9 cellular contexts compared by ENCODE assay signal in the genomic region with DNA sequence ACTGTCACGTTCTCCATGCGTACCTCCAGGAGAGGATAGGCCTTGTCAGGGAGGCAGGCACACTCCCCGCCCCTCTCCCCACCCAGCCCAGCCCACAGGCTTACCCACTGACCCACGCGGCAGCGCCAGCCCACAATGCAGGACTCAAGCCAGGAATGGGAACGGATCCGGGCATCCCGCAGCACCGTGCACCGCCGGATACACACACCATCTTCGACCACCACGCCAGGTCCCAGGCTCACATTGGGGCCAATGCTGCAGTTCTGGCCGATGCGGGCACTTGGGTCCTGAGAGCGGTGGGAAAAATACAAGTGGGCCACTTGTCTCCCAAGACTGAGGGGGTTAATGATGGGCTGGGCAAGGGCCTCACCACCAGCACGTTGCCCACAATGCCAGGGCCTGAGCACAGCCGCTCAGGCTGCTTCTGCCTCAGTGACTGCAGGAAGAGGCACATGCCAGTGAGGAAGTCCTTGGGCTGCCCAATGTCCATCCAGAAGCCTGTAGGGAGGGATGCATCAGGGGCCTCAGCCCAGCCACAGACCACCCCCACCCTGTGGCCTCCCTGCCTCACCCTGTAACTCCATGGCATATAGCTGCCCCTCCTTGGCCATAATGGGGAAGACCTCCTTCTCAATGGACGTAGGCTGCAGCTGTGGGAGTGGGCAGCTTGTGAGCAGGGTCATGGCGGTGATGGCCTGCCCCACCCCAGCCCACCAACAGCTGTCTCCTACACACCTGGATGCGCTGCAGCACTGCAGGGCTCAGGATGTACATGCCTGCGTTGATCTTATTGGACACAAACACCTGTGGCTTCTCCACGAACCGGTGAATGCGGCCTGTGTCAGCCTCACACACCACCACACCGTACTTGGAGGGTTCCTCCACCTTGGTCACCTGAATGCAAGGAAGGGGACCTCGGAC. TPM values are rescaled to one million over a fixed set of nuclear protein-coding genes. Genes with fewer than 3 reads are reported as not detected.
DNase-seq lines count a peak whose midpoint lies in the region; ATAC-seq, FAIRE-seq and TF ChIP-seq lines count a peak whose summit lies in the region.
"Had no signal": no experiment of that assay in that cellular context is flagged by ENCODE, and none has a peak within 500 bp of the region (broad histone marks: within the 10 kb centered on the region; RNA-seq: fewer than 3 reads in every experiment).

No MANE protein-coding gene starts in this region.

- intact Hi-C loops in sigmoid colon (cut with DNase I): loop anchor here (5.0 kb wide), 1 partner anchor 65 kb away; a partner anchor contains a TSS

- DNase-seq in GM12892 (ENCODE audit: insufficient read length) (peak; percentile 2), T-cell (no peak), fibroblast of mammary gland (ENCODE audit: low read depth) (no peak), sigmoid colon (peak; percentile 62), Ammon's horn (ENCODE audit: low spot score) (no peak), NCI-H774 (lab: John Stamatoyannopoulos, UW) (no peak)
- DNase-seq: kidney had no signal

- FAIRE-seq in GM12892 (lab: Jason Lieb, UNC): no peak
- FAIRE-seq: kidney had no signal

- H3K4me1 Mint-ChIP-seq in T-cell: peaks cover 36 to 44% (median 41%) of the 10 kb centered on the region in 3 donors

- peaks cover 4% of the 10 kb centered on the region for H3K36me3 Mint-ChIP-seq in T-cell

- WGBS in sigmoid colon, 2 donors: 84 to 91% methylated on average over 28 of the region's 28 CpGs

- H3K4me3 ChIP-seq in fibroblast of mammary gland (ENCODE audit: control insufficient read depth, low read depth, low read length) (peak overlapping the region; percentile 99), sigmoid colon (peak overlapping the region in 1 of 4 donors; percentile 95)

- TF ChIP-seq CTCF in fibroblast of mammary gland (conservative IDR thresholded peaks at IDR 0.05; ENCODE audit: control insufficient read depth, insufficient read depth, low read depth, low read length) (no peak), sigmoid colon (IDR thresholded peaks at IDR 0.05) (no peak)

- peaks cover 10 to 40% (median 16%) of the 10 kb centered on the region in 4 donors for H3K36me3 ChIP-seq in sigmoid colon

- H3K4me1 ChIP-seq in sigmoid colon: peaks cover 0 to 53% (median 41%) of the 10 kb centered on the region in 4 donors

- no peaks in the 10 kb centered on the region for H3K27me3 ChIP-seq in sigmoid colon

- no peaks in the 10 kb centered on the region for H3K9me3 ChIP-seq in sigmoid colon

- no peak for ATAC-seq in T-cell (replicated peaks in 1 of 4)
- no peak for ATAC-seq in GM21786 (IDR thresholded peaks at IDR 0.05; ENCODE audit: unreplicated experiment)
- no peak for ATAC-seq in HG02852 (IDR thresholded peaks at IDR 0.05; ENCODE audit: unreplicated experiment)

- peak overlapping the region in 3 of 4 donors; percentile 94 to 96 (median 95) for H3K27ac ChIP-seq in sigmoid colon

- no peaks in the 10 kb centered on the region for H3K9me3 Mint-ChIP-seq in T-cell

- POLR2A ChIA-PET in T-cell (lab: Charles Lee): no interaction called here

- H3K4me3 Mint-ChIP-seq in T-cell: peak overlapping the region; percentile 92 to 95 (median 92)

- H3K27ac Mint-ChIP-seq in T-cell: peak overlapping the region; percentile 75 to 96

- no peak for TF ChIP-seq EP300 in sigmoid colon (IDR thresholded peaks at IDR 0.05)

- TF ChIP-seq POLR2A in GM12892 (IDR thresholded peaks at IDR 0.05; ENCODE audit: low read depth, low read length) (no peak), sigmoid colon (IDR thresholded peaks at IDR 0.05) (no peak)

- CTCF ChIA-PET in T-cell (lab: Charles Lee): no interaction called here

- no peaks in the 10 kb centered on the region for H3K27me3 Mint-ChIP-seq in T-cell

RNA-seq across cellular contexts. Expression of a gene that starts 1.6 kb away (rescaled TPM):
- 14.0 TPM for polyA plus RNA-seq in GM12892 (2012; ENCODE audit: missing spikeins)
- total RNA-seq in T-cell (10 to 100 TPM; 34.5 to 54.5 (median 39.9) TPM), sigmoid colon (10 to 100 TPM in 2 of 4 donors, 1 to 10 TPM in 2; 9.9 to 14.3 (median 10.8) TPM)
- 10 to 100 TPM; 25.2 to 57.5 (median 44.9) TPM for polyA plus RNA-seq in sigmoid colon

RNA-seq across cellular contexts. Expression of a gene that starts 2.6 kb away (rescaled TPM):
- 0.53 TPM for polyA plus RNA-seq in GM12892 (2012; ENCODE audit: missing spikeins)
- 1 to 10 TPM in 1 of 5 donors, under 1 TPM in 2, not detected in 2; 0.20 to 1.4 (median 0.26) TPM for total RNA-seq in T-cell
- under 1 TPM in 2 of 4 donors, not detected in 2; 0.71 to 0.82 TPM for total RNA-seq in sigmoid colon
- polyA plus RNA-seq in sigmoid colon: 1 to 10 TPM in 1 of 3 donors, under 1 TPM in 1, not detected in 1; 0.46 to 1.2 TPM
- total RNA-seq: kidney had no signal

RNA-seq across cellular contexts. Expression of a gene that starts 32.8 kb away (rescaled TPM):
- polyA plus RNA-seq in GM12892 (2012; ENCODE audit: missing spikeins): 6.4 TPM
- total RNA-seq in T-cell (10 to 100 TPM; 40.9 to 79.8 (median 72.8) TPM), sigmoid colon (10 to 100 TPM; 16.5 to 29.4 (median 20.8) TPM)
- 10 to 100 TPM; 12.5 to 28.6 (median 14.4) TPM for polyA plus RNA-seq in sigmoid colon

RNA-seq across cellular contexts. Expression of a gene that starts 32.8 kb away (rescaled TPM):
- 14.4 TPM for polyA plus RNA-seq in GM12892 (2012; ENCODE audit: missing spikeins)
- total RNA-seq in T-cell (10 to 100 TPM in 4 of 5 donors, 1 to 10 TPM in 1; 9.9 to 16.1 (median 12.6) TPM), sigmoid colon (10 to 100 TPM in 2 of 4 donors, 1 to 10 TPM in 2; 3.9 to 12.5 (median 7.7) TPM)
- polyA plus RNA-seq in sigmoid colon: 10 to 100 TPM in 1 of 3 donors, 1 to 10 TPM in 1, not detected in 1; 3.0 to 18.1 TPM

RNA-seq across cellular contexts. Expression of a gene that starts 48.0 kb away (rescaled TPM):
- 70.3 TPM for polyA plus RNA-seq in GM12892 (2012; ENCODE audit: missing spikeins)
- 100 to 1,000 TPM in 4 of 5 donors, 10 to 100 TPM in 1; 82.8 to 162 (median 141) TPM for total RNA-seq in T-cell
- total RNA-seq in sigmoid colon: 10 to 100 TPM; 49.0 to 64.8 (median 57.7) TPM
- polyA plus RNA-seq in sigmoid colon: 100 to 1,000 TPM in 1 of 3 donors, 10 to 100 TPM in 2; 64.9 to 102 (median 71.4) TPM

Comparison
In these comparisons a context has a peak if more than half of its experiments do, and no peak if none do; other contexts are left out.
1. DNase-seq: peak in GM12892 (single experiment) and sigmoid colon (single experiment); none in T-cell (0 of 34), fibroblast of mammary gland (single experiment), Ammon's horn (single experiment) and NCI-H774 (single experiment).